Comparison of ENCODE assay signal across 9 cellular contexts in the genomic region with DNA sequence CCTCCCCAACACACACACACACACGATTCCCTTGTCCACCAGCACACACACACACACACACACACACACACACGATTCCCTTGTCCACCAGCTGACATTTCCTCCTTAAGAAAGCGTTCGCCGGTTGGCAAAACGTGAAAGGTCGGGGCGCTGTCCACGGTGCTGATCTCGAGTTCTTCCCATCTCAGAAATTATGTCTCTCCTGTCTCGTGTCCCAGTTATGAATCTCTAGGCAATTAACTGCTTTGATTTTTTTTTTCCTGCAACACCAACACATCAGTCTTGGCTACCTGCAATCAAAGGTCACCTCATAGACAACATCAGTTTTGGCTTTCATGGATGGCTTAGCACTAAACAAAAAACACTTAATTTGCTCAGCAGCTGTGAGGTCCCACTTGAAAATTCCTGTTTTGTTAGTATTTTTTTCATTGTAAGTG. TPM values are rescaled to one million over a fixed set of nuclear protein-coding genes. Genes with fewer than 3 reads are reported as not detected.
A peak's percentile ranks its signal among the peaks of the same experiment; 100 is the strongest.
DNase-seq lines count a peak whose midpoint lies in the region; ATAC-seq and TF ChIP-seq lines count a peak whose summit lies in the region.
"Had no signal": no experiment of that assay in that cellular context is flagged by ENCODE, and none has a peak within 500 bp of the region (broad histone marks: within the 10 kb centered on the region; RNA-seq: fewer than 3 reads in every experiment).

No MANE protein-coding gene starts in this region.

- H3K4me3 ChIP-seq in Jurkat, Clone E6-1 (ENCODE audit: low read length), result no peak overlapping the region
- no peak overlapping the region for H3K4me3 ChIP-seq in fibroblast of pulmonary artery (replicated peaks; ENCODE audit: low read depth, low read length)
- H3K4me3 ChIP-seq in coronary artery, result no peak overlapping the region

- TF ChIP-seq CTCF in fibroblast of pulmonary artery (IDR thresholded peaks at IDR 0.05; ENCODE audit: low read length, missing control alignments) (no peak), coronary artery (IDR thresholded peaks at IDR 0.05) (no peak)

- ATAC-seq in HG03039 (IDR thresholded peaks at IDR 0.05; ENCODE audit: unreplicated experiment), result no peak
- ATAC-seq: stimulated activated effector memory CD8-positive, alpha-beta T cell treated with anti-CD3 and anti-CD28 coated beads, Interleukin-12 subunit alpha, Interleukin-12 subunit beta, amount 100 ng/mL, for 72 hours had no signal

- DNase-seq in COLO668 (lab: John Stamatoyannopoulos, UW; ENCODE audit: unreplicated experiment) (peak; percentile 3), fibroblast of pulmonary artery (ENCODE audit: low read depth) (peak; percentile 67), retina (peak; percentile 75), coronary artery (ENCODE audit: low spot score) (no peak), NCI-H2196 treated with DMSO at 0.1 percent for 48 hours (lab: John Stamatoyannopoulos, UW; ENCODE audit: unreplicated experiment) (no peak)
- DNase-seq in Jurkat, Clone E6-1 (ENCODE audit: low read depth, low spot score), result peak; percentile 28
- peak; percentile 74 for DNase-seq in activated CD8-positive, alpha-beta memory T cell treated with anti-CD3 and anti-CD28 coated beads for 24 hours

- no peak overlapping the region for H3K27ac ChIP-seq in coronary artery

RNA-seq across cellular contexts. Expression of a gene that starts 1.9 kb away (rescaled TPM):
- 9.2 TPM for polyA plus RNA-seq in Jurkat, Clone E6-1 (2012; ENCODE audit: insufficient read depth, insufficient read length)

RNA-seq across cellular contexts. Expression of a gene that starts 33.2 kb away (rescaled TPM):
- polyA plus RNA-seq in Jurkat, Clone E6-1 (2012; ENCODE audit: insufficient read depth, insufficient read length), result not detected

Comparison
In these comparisons a context has a peak if more than half of its experiments do, and no peak if none do; other contexts are left out.
1. DNase-seq: peak in COLO668 (single experiment), Jurkat, Clone E6-1 (single experiment), activated CD8-positive, alpha-beta memory T cell treated with anti-CD3 and anti-CD28 coated beads for 24 hours (single experiment), fibroblast of pulmonary artery (single experiment) and retina (single experiment); none in coronary artery (single experiment) and NCI-H2196 treated with DMSO at 0.1 percent for 48 hours (single experiment).